ENCODE assay signal across 11 cellular contexts in the genomic region with DNA sequence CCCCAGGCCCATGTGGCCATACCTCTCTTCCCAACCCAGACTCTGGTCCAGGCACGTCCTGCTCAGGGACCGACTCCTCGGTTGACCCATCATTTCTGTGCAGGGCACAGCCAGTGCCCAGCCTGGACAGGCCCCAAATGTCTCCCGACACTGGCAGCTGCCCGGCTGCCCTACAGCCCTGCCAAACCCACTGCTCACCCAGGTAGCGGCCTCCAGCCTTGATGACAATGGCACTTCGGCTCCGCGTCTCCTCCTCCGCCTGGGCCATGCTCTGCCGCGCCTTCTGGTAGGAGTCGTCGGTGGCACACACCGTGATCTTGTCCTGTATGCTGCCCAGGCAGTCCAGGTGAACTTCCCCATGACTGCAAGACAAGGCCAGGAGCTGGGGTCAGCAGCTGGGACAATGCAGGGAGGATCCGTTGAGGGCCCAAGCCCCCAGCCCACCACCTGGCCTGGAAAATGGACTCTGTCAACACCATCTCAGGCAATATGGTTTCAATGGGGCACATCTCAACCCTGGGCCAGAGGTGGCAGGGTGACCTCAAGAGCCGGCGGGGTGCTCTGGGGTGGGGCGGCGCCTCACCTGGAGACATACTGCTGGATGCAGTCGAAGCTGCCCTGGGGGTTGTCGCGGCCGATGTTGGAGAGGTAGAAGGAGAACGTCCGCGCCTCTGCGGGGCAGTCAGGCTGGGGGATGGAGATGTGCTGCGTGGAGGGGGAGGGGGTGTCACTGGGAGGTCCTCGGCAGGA. TPM values are rescaled to one million over a fixed set of nuclear protein-coding genes. Genes with fewer than 3 reads are reported as not detected.
DNase-seq lines count a peak whose midpoint lies in the region; ATAC-seq and TF ChIP-seq lines count a peak whose summit lies in the region.
"Had no signal": no experiment of that assay in that cellular context is flagged by ENCODE, and none has a peak within 500 bp of the region (broad histone marks: within the 10 kb centered on the region; RNA-seq: fewer than 3 reads in every experiment).

No MANE protein-coding gene starts in this region.

- no peak overlapping the region for H2BK12ac ChIP-seq in neuronal stem cell (ENCODE audit: low read length)

- TF ChIP-seq CTCF in MCF 10A (IDR thresholded peaks at IDR 0.05; ENCODE audit: unreplicated experiment): no peak
- no peak for TF ChIP-seq CTCF in mammary epithelial cell (conservative IDR thresholded peaks at IDR 0.05 in 1 of 2, IDR thresholded peaks at IDR 0.05 in 1 of 2; ENCODE audit: extremely low read depth in 1 of 2, insufficient read depth in 1 of 2, low read depth in 1 of 2, low read length in 2 of 2)
- TF ChIP-seq CTCF in coronary artery (IDR thresholded peaks at IDR 0.05): no peak
- no peak for TF ChIP-seq CTCF in transverse colon (IDR thresholded peaks at IDR 0.05)

- no peak for TF ChIP-seq POLR2A in transverse colon (IDR thresholded peaks at IDR 0.05)

- H2AFZ ChIP-seq in mammary epithelial cell (ENCODE audit: low read depth, low read length) (no peak overlapping the region), neuronal stem cell (ENCODE audit: low read length) (no peak overlapping the region)

- H2BK120ac ChIP-seq in neuronal stem cell (ENCODE audit: low read depth, low read length): no peak overlapping the region

- no peaks in the 10 kb centered on the region for H3K9me3 ChIP-seq in mammary epithelial cell (replicated peaks; ENCODE audit: insufficient read depth, low read length)
- H3K9me3 ChIP-seq in neuronal stem cell (replicated peaks in 1 of 2; ENCODE audit: control insufficient read depth in 2 of 2, insufficient read depth in 1 of 2, low read depth in 1 of 2, low read length in 2 of 2): no peaks in the 10 kb centered on the region
- H3K9me3 ChIP-seq in transverse colon: no peaks in the 10 kb centered on the region

- intact Hi-C loops in MCF 10A (cut with micrococcal nuclease): no loop called here
- intact Hi-C loops in mammary epithelial cell (cut with micrococcal nuclease): loop anchor here (5.0 to 10.0 kb wide), 2 partner anchors 107 to 209 kb away; a partner anchor contains a TSS
- intact Hi-C loops in transverse colon (cut with DNase I; ENCODE audit: low total_unique reads): loop anchor here (10.0 kb wide), 1 partner anchor 49 kb away; no protein-coding TSS in a partner anchor

- peaks cover 42% of the 10 kb centered on the region for H3K79me2 ChIP-seq in mammary epithelial cell (ENCODE audit: insufficient read depth, low read length)

- peaks cover 4% of the 10 kb centered on the region for H3K79me1 ChIP-seq in neuronal stem cell (ENCODE audit: low read depth, low read length)

- H2BK15ac ChIP-seq in neuronal stem cell (ENCODE audit: low read length): no peak overlapping the region

- H2AK5ac ChIP-seq in neuronal stem cell (ENCODE audit: low read depth, low read length): no peak overlapping the region

- no peaks in the 10 kb centered on the region for H3K27me3 ChIP-seq in mammary epithelial cell (ENCODE audit: insufficient read depth, low read length)
- H3K27me3 ChIP-seq in neuronal stem cell (ENCODE audit: control insufficient read depth in 3 of 3, insufficient read depth in 3 of 3, low read depth in 1 of 3, low read length in 3 of 3): no peaks in the 10 kb centered on the region
- H3K27me3 ChIP-seq in transverse colon: no peaks in the 10 kb centered on the region

- ATAC-seq in HG02642 (IDR thresholded peaks at IDR 0.05; ENCODE audit: poor library complexity, unreplicated experiment): no peak
- ATAC-seq: SK-N-SH treated with all-trans-retinoic acid at 6 μM for 48 hours had no signal

- H3K4me2 ChIP-seq in mammary epithelial cell (ENCODE audit: insufficient read depth, low read depth, low read length) (no peak overlapping the region), neuronal stem cell (ENCODE audit: insufficient read depth, low read length, poor library complexity, severe bottlenecking) (no peak overlapping the region)

- H3K36me3 Mint-ChIP-seq in MCF 10A (ENCODE audit: insufficient read depth, unreplicated experiment): peaks cover 32% of the 10 kb centered on the region

- H4K8ac ChIP-seq in neuronal stem cell (ENCODE audit: low read depth, low read length): no peak overlapping the region

- H3K9ac ChIP-seq in mammary epithelial cell (ENCODE audit: insufficient read depth, low read length): no peak overlapping the region
- peak overlapping the region; percentile 44 for H3K9ac ChIP-seq in neuronal stem cell (ENCODE audit: low read depth, low read length, poor library complexity)

- no peak overlapping the region for H4K91ac ChIP-seq in neuronal stem cell (ENCODE audit: low read depth, low read length, poor library complexity)

- in situ Hi-C loops in mammary epithelial cell (cut with MboI; ENCODE audit: low sequenced_read_pairs in 2 of 2) (loop anchor here in 1 of 2 donors (25.0 kb wide), 1 partner anchor 222 kb away; a partner anchor contains a TSS), transverse colon (cut with MboI; ENCODE audit: low pct_ligation_motif_present in 1 of 4, low pct_unique_long_range_greater_than_20kb in 1 of 4, low sequenced_read_pairs in 3 of 4) (loop anchor here (25.0 kb wide), 3 partner anchors 122 to 397 kb away; a partner anchor contains a TSS)

- no TSS peak for BruUV-seq in MCF 10A (replicated peaks; lab: Mats Ljungman, UMichigan)
- no TSS peak for BruUV-seq in mammary epithelial cell (replicated peaks; lab: Mats Ljungman, UMichigan)

- H3K36me3 ChIP-seq in mammary epithelial cell (ENCODE audit: insufficient read depth, low read length) (peaks cover 5% of the 10 kb centered on the region), neuronal stem cell (replicated peaks in 1 of 2; ENCODE audit: control insufficient read depth in 2 of 2, insufficient read depth in 2 of 2, low read length in 2 of 2) (peaks cover 13 to 16% of the 10 kb centered on the region in 2 donors), transverse colon (peaks cover 0 to 6% (median 0%) of the 10 kb centered on the region in 4 donors)

- no peak overlapping the region for H2BK5ac ChIP-seq in neuronal stem cell (ENCODE audit: low read length)

- no peak overlapping the region for H3K18ac ChIP-seq in neuronal stem cell (ENCODE audit: low read length)

- WGBS in mammary epithelial cell (ENCODE audit: low coverage, missing lambda C conversion rate): 58% methylated on average over 18 of the region's 30 CpGs
- no CpG with 5 or more reads among the region's 30 CpGs for WGBS in neuronal stem cell (ENCODE audit: extremely low coverage in 2 of 2, insufficient read length in 2 of 2, insufficient replicate concordance in 1 of 2), 2 donors
- WGBS in transverse colon (ENCODE audit: low coverage in 1 of 2), 2 donors: 89% methylated on average over 30 of the region's 30 CpGs; no CpG with 5 or more reads in 1 of the 2 donors

- H3K14ac ChIP-seq in neuronal stem cell (ENCODE audit: low read length): no peak overlapping the region

- H3K4me3 Mint-ChIP-seq in MCF 10A (ENCODE audit: unreplicated experiment): no peak overlapping the region

- peak overlapping the region; percentile 27 for H3K27ac Mint-ChIP-seq in MCF 10A (ENCODE audit: low read depth, unreplicated experiment)

- dilution Hi-C loops in mammary epithelial cell (cut with HindIII; ENCODE audit: low sequenced_read_pairs): no loop called here

- H3K27ac ChIP-seq in mammary epithelial cell (ENCODE audit: insufficient read depth, low read depth, low read length): no peak overlapping the region
- peak overlapping the region; percentile 88 to 89 for H3K27ac ChIP-seq in coronary artery
- H3K27ac ChIP-seq in neuronal stem cell (replicated peaks; ENCODE audit: low read length): no peak overlapping the region
- peak overlapping the region; percentile 78 to 94 (median 80) for H3K27ac ChIP-seq in transverse colon

- POLR2A ChIA-PET in MCF 10A (lab: Yijun Ruan, JAX): no interaction called here

- H3K4me3 ChIP-seq in mammary epithelial cell (replicated peaks in 1 of 3; ENCODE audit: insufficient read depth in 1 of 3, low read depth in 2 of 3, low read length in 3 of 3) (no peak overlapping the region), coronary artery (no peak overlapping the region), neuronal stem cell (ENCODE audit: low read length in 2 of 2) (no peak overlapping the region), transverse colon (no peak overlapping the region)

- no peaks in the 10 kb centered on the region for H3K9me3 Mint-ChIP-seq in MCF 10A (ENCODE audit: unreplicated experiment)

- no peak overlapping the region for H3K4ac ChIP-seq in neuronal stem cell (ENCODE audit: low read length)

- DNase-seq in MCF 10A (ENCODE audit: unreplicated experiment): no peak
- DNase-seq in mammary epithelial cell: no peak
- no peak for DNase-seq in coronary artery (ENCODE audit: low spot score)
- DNase-seq in neuronal stem cell (ENCODE audit: low spot score): no peak
- no peak for DNase-seq in transverse colon
- no peak for DNase-seq in NOMO-1 (lab: John Stamatoyannopoulos, UW; ENCODE audit: unreplicated experiment in 2 of 2)
- DNase-seq in HK-2 (ENCODE audit: unreplicated experiment): no peak
- DNase-seq: activated CD4-positive, alpha-beta T cell treated with anti-CD3 and anti-CD28 coated beads for 4 hours; activated gamma-delta T cell treated with Interleukin-2 at 50 U/mL for 16 hours had no signal

- no peak for TF ChIP-seq EP300 in transverse colon (IDR thresholded peaks at IDR 0.05; ENCODE audit: low read depth)

- CTCF ChIA-PET in MCF 10A (lab: Yijun Ruan, JAX) (interaction anchor here (0.6 to 5.3 kb wide), 3 partner anchors 14 to 107 kb away, joined by 3 to 59 read pairs (median 9); no protein-coding TSS in a partner anchor), mammary epithelial cell (lab: Charles Lee; ENCODE audit: low non-redundant PET) (interaction anchor here (0.6 kb wide), 1 partner anchor 855 kb away, joined by 4 read pairs; a partner anchor contains a TSS)

- no peak overlapping the region for H3K23ac ChIP-seq in neuronal stem cell (ENCODE audit: low read depth, low read length, poor library complexity)

- H3K27me3 Mint-ChIP-seq in MCF 10A (ENCODE audit: insufficient read depth, unreplicated experiment): no peaks in the 10 kb centered on the region

- no peaks in the 10 kb centered on the region for H4K20me1 ChIP-seq in mammary epithelial cell (ENCODE audit: insufficient read depth, low read length)

- peaks cover 35% of the 10 kb centered on the region for H3K4me1 Mint-ChIP-seq in MCF 10A (ENCODE audit: insufficient read depth, unreplicated experiment)

- H3K4me1 ChIP-seq in mammary epithelial cell (ENCODE audit: insufficient read depth, low read length): peaks cover 19% of the 10 kb centered on the region
- peaks cover 4 to 7% of the 10 kb centered on the region in 2 donors for H3K4me1 ChIP-seq in neuronal stem cell (ENCODE audit: control insufficient read depth in 2 of 2, insufficient read depth in 1 of 2, low read depth in 1 of 2, low read length in 2 of 2)
- H3K4me1 ChIP-seq in transverse colon: peaks cover 43 to 61% (median 51%) of the 10 kb centered on the region in 4 donors

RNA-seq across cellular contexts. Expression of a gene that starts 27.5 kb away (rescaled TPM):
- 6.8 and 7.7 TPM in 2 replicates for total RNA-seq in MCF 10A (2022)
- total RNA-seq in mammary epithelial cell: 10 to 100 TPM; 13.0 to 26.3 TPM
- 14.9 TPM for polyA plus RNA-seq in mammary epithelial cell
- 10.4 TPM for polyA minus RNA-seq in mammary epithelial cell
- polyA plus RNA-seq in neuronal stem cell (2013, experiment 1 of 2): 318 TPM
- 304 TPM for polyA plus RNA-seq in neuronal stem cell (2013, experiment 2 of 2)
- 10 to 100 TPM in 2 of 4 donors, 1 to 10 TPM in 2; 3.0 to 15.1 (median 8.8) TPM for total RNA-seq in transverse colon

RNA-seq across cellular contexts. Expression of a gene that starts 46.2 kb away (rescaled TPM):
- total RNA-seq in MCF 10A (2022) (22.3 and 26.3 TPM in 2 replicates), mammary epithelial cell (10 to 100 TPM; 34.0 to 41.0 TPM), transverse colon (10 to 100 TPM in 3 of 4 donors, 1 to 10 TPM in 1; 9.4 to 40.4 (median 32.2) TPM)
- polyA plus RNA-seq in mammary epithelial cell: 14.3 TPM
- polyA minus RNA-seq in mammary epithelial cell: 1.7 TPM
- polyA plus RNA-seq in neuronal stem cell (2013, experiment 1 of 2): 66.8 TPM
- 64.3 TPM for polyA plus RNA-seq in neuronal stem cell (2013, experiment 2 of 2)

RNA-seq across cellular contexts. Expression of a gene that starts 56.5 kb away (rescaled TPM):
- total RNA-seq in MCF 10A (2022) (20.8 and 22.4 TPM in 2 replicates), mammary epithelial cell (10 to 100 TPM; 17.3 to 27.7 TPM), transverse colon (10 to 100 TPM; 16.2 to 72.2 (median 18.0) TPM)
- polyA plus RNA-seq in mammary epithelial cell: 9.5 TPM
- 10.9 TPM for polyA minus RNA-seq in mammary epithelial cell
- 5.2 TPM for polyA plus RNA-seq in neuronal stem cell (2013, experiment 1 of 2)
- polyA plus RNA-seq in neuronal stem cell (2013, experiment 2 of 2): 5.2 TPM

Comparison
In these comparisons a context has a peak if more than half of its experiments do, and no peak if none do; other contexts are left out.
1. H3K27ac ChIP-seq: peak in coronary artery (2 of 2) and transverse colon (4 of 4); none in mammary epithelial cell (single experiment) and neuronal stem cell (single experiment).